ENCODE assay signal across 1 cellular context in genomic region chr5:32143991-32144636, GRCh38.
TF ChIP-seq lines count a peak whose summit lies in the region.

No MANE protein-coding gene starts in this region.

TF ChIP-seq in HepG2, 621 proteins besides CTCF, POLR2A, EP300 and RAD21 (continued from another document and continues in another):
- TF ChIP-seq, protein P1, sequence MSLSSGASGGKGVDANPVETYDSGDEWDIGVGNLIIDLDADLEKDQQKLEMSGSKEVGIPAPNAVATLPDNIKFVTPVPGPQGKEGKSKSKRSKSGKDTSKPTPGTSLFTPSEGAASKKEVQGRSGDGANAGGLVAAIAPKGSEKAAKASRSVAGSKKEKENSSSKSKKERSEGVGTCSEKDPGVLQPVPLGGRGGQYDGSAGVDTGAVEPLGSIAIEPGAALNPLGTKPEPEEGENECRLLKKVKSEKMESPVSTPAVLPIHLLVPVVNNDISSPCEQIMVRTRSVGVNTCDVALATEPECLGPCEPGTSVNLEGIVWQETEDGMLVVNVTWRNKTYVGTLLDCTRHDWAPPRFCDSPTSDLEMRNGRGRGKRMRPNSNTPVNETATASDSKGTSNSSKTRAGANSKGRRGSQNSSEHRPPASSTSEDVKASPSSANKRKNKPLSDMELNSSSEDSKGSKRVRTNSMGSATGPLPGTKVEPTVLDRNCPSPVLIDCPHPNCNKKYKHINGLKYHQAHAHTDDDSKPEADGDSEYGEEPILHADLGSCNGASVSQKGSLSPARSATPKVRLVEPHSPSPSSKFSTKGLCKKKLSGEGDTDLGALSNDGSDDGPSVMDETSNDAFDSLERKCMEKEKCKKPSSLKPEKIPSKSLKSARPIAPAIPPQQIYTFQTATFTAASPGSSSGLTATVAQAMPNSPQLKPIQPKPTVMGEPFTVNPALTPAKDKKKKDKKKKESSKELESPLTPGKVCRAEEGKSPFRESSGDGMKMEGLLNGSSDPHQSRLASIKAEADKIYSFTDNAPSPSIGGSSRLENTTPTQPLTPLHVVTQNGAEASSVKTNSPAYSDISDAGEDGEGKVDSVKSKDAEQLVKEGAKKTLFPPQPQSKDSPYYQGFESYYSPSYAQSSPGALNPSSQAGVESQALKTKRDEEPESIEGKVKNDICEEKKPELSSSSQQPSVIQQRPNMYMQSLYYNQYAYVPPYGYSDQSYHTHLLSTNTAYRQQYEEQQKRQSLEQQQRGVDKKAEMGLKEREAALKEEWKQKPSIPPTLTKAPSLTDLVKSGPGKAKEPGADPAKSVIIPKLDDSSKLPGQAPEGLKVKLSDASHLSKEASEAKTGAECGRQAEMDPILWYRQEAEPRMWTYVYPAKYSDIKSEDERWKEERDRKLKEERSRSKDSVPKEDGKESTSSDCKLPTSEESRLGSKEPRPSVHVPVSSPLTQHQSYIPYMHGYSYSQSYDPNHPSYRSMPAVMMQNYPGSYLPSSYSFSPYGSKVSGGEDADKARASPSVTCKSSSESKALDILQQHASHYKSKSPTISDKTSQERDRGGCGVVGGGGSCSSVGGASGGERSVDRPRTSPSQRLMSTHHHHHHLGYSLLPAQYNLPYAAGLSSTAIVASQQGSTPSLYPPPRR (CRISPR knock-in tag; IDR thresholded peaks at IDR 0.05; ENCODE audit: borderline replicate concordance): 0 out of 2 replicates have a peak, but pooled peaks have one; percentile 28
- no peak for TF ChIP-seq ZFP62 (CRISPR knock-in tag; IDR thresholded peaks at IDR 0.05)
- TF ChIP-seq DPF2 (CRISPR knock-in tag; IDR thresholded peaks at IDR 0.05; ENCODE audit: borderline replicate concordance, low read depth): no peak
- TF ChIP-seq KAT7 (CRISPR knock-in tag; IDR thresholded peaks at IDR 0.05; ENCODE audit: borderline replicate concordance): no peak
- no peak for TF ChIP-seq ZBTB21 (CRISPR knock-in tag; IDR thresholded peaks at IDR 0.05)
- TF ChIP-seq SALL1 (CRISPR knock-in tag; IDR thresholded peaks at IDR 0.05): peak; percentile 36; the same call in 1 of the 2 replicates
- TF ChIP-seq ZNF451 (CRISPR knock-in tag; IDR thresholded peaks at IDR 0.05): no peak
- TF ChIP-seq ZNF264 (CRISPR knock-in tag; IDR thresholded peaks at IDR 0.05): no peak
- no peak for TF ChIP-seq MIXL1 (CRISPR knock-in tag; IDR thresholded peaks at IDR 0.05)
- no peak for TF ChIP-seq HCFC1 (IDR thresholded peaks at IDR 0.05; ENCODE audit: low read depth, low read length)
- TF ChIP-seq MAF1 (CRISPR knock-in tag; IDR thresholded peaks at IDR 0.05; ENCODE audit: borderline replicate concordance): no peak
- no peak for TF ChIP-seq HMG20A (CRISPR knock-in tag; IDR thresholded peaks at IDR 0.05; ENCODE audit: borderline replicate concordance)
- TF ChIP-seq TOE1 (CRISPR knock-in tag; IDR thresholded peaks at IDR 0.05): no peak
- TF ChIP-seq ZNF841 (CRISPR knock-in tag; IDR thresholded peaks at IDR 0.05; ENCODE audit: borderline replicate concordance): no peak
- TF ChIP-seq, protein P2, sequence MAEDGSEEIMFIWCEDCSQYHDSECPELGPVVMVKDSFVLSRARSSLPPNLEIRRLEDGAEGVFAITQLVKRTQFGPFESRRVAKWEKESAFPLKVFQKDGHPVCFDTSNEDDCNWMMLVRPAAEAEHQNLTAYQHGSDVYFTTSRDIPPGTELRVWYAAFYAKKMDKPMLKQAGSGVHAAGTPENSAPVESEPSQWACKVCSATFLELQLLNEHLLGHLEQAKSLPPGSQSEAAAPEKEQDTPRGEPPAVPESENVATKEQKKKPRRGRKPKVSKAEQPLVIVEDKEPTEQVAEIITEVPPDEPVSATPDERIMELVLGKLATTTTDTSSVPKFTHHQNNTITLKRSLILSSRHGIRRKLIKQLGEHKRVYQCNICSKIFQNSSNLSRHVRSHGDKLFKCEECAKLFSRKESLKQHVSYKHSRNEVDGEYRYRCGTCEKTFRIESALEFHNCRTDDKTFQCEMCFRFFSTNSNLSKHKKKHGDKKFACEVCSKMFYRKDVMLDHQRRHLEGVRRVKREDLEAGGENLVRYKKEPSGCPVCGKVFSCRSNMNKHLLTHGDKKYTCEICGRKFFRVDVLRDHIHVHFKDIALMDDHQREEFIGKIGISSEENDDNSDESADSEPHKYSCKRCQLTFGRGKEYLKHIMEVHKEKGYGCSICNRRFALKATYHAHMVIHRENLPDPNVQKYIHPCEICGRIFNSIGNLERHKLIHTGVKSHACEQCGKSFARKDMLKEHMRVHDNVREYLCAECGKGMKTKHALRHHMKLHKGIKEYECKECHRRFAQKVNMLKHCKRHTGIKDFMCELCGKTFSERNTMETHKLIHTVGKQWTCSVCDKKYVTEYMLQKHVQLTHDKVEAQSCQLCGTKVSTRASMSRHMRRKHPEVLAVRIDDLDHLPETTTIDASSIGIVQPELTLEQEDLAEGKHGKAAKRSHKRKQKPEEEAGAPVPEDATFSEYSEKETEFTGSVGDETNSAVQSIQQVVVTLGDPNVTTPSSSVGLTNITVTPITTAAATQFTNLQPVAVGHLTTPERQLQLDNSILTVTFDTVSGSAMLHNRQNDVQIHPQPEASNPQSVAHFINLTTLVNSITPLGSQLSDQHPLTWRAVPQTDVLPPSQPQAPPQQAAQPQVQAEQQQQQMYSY (CRISPR knock-in tag; IDR thresholded peaks at IDR 0.05): no peak
- TF ChIP-seq SP2 (CRISPR knock-in tag; IDR thresholded peaks at IDR 0.05): no peak
- TF ChIP-seq AKNA (CRISPR knock-in tag; IDR thresholded peaks at IDR 0.05; ENCODE audit: borderline replicate concordance): no peak
- no peak for TF ChIP-seq AHDC1 (CRISPR knock-in tag; IDR thresholded peaks at IDR 0.05; ENCODE audit: borderline replicate concordance)
- TF ChIP-seq ZNF343 (CRISPR knock-in tag; IDR thresholded peaks at IDR 0.05): no peak
- TF ChIP-seq ZNF484 (CRISPR knock-in tag; IDR thresholded peaks at IDR 0.05; ENCODE audit: borderline replicate concordance, low read depth): no peak
- no peak for TF ChIP-seq ZNF709 (CRISPR knock-in tag; IDR thresholded peaks at IDR 0.05)
- TF ChIP-seq FOXO1 (CRISPR knock-in tag; IDR thresholded peaks at IDR 0.05): 0 out of 2 replicates have a peak, but pooled peaks have one; percentile 24
- no peak for TF ChIP-seq ZNF44 (CRISPR knock-in tag; IDR thresholded peaks at IDR 0.05)
- TF ChIP-seq MED13 (CRISPR knock-in tag; IDR thresholded peaks at IDR 0.05): no peak
- no peak for TF ChIP-seq ZNF441 (CRISPR knock-in tag; IDR thresholded peaks at IDR 0.05; ENCODE audit: borderline replicate concordance)
- TF ChIP-seq RBM22 (optimal IDR thresholded peaks at IDR 0.05; ENCODE audit: low read length): no peak
- TF ChIP-seq, protein P3, sequence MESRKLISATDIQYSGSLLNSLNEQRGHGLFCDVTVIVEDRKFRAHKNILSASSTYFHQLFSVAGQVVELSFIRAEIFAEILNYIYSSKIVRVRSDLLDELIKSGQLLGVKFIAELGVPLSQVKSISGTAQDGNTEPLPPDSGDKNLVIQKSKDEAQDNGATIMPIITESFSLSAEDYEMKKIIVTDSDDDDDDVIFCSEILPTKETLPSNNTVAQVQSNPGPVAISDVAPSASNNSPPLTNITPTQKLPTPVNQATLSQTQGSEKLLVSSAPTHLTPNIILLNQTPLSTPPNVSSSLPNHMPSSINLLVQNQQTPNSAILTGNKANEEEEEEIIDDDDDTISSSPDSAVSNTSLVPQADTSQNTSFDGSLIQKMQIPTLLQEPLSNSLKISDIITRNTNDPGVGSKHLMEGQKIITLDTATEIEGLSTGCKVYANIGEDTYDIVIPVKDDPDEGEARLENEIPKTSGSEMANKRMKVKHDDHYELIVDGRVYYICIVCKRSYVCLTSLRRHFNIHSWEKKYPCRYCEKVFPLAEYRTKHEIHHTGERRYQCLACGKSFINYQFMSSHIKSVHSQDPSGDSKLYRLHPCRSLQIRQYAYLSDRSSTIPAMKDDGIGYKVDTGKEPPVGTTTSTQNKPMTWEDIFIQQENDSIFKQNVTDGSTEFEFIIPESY (CRISPR knock-in tag; IDR thresholded peaks at IDR 0.05): no peak
- no peak for TF ChIP-seq SOX6 (IDR thresholded peaks at IDR 0.05)
- peak; percentile 54 for TF ChIP-seq SOX6 (CRISPR knock-in tag; IDR thresholded peaks at IDR 0.05)
- no peak for TF ChIP-seq STAT6 (CRISPR knock-in tag; IDR thresholded peaks at IDR 0.05; ENCODE audit: borderline replicate concordance)
- TF ChIP-seq ISX (CRISPR knock-in tag; conservative IDR thresholded peaks at IDR 0.05): no peak
- TF ChIP-seq FOXA3 (CRISPR knock-in tag; IDR thresholded peaks at IDR 0.05): 0 out of 2 replicates have a peak, but pooled peaks have one; percentile 9
- TF ChIP-seq ZNF605 (CRISPR knock-in tag; IDR thresholded peaks at IDR 0.05): no peak
- no peak for TF ChIP-seq ZNF607 (CRISPR knock-in tag; IDR thresholded peaks at IDR 0.05; ENCODE audit: borderline replicate concordance)
